In the genomic region with DNA sequence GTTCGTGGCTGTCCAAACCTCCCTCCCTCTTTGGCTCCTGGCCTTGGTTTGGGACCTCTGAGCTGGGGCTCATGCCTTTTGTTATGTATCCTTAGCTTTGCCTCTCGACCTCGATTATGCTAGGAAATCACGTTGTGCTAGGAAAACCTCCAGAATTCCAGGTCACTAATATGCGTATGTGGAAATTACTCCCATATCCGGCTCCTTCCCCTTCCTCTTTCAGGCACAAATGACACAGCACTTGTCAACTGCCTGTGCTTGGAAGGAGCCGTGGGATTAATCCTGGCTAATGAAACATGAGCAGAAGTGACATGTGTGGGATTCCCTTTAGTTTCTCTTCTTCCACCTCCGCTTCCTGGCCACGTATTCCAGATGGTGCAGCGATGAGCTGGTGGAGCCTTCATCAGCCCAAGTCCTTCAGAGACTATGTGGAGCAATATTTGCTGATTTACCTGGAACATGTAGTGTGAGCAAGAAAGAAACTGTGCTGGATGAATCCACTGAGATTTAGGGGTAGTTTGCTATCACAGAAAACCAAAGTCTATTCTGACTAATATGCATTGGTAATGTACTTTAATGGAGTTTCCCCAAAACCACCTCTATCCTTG, we compare ENCODE assay signal across 10 cellular contexts.
A peak's percentile ranks its signal among the peaks of the same experiment; 100 is the strongest.
DNase-seq lines count a peak whose midpoint lies in the region; ATAC-seq and TF ChIP-seq lines count a peak whose summit lies in the region.
"Had no signal": no experiment of that assay in that cellular context is flagged by ENCODE, and none has a peak within 500 bp of the region (broad histone marks: within the 10 kb centered on the region; RNA-seq: fewer than 3 reads in every experiment).

No MANE protein-coding gene starts in this region.

- no peaks in the 10 kb centered on the region for H3K36me3 Mint-ChIP-seq in glutamatergic neuron (ENCODE audit: unreplicated experiment)

- ATAC-seq in GM18870 (IDR thresholded peaks at IDR 0.05; ENCODE audit: unreplicated experiment) (peak; percentile 65), gastrocnemius medialis (peak; percentile 72 to 86), GM21367 (IDR thresholded peaks at IDR 0.05; ENCODE audit: unreplicated experiment) (no peak), HG03354 (IDR thresholded peaks at IDR 0.05; ENCODE audit: poor library complexity, severe bottlenecking, unreplicated experiment) (no peak)

- H3K9me3 ChIP-seq in HUES48 (ENCODE audit: control insufficient read depth, insufficient read depth, low read length): no peaks in the 10 kb centered on the region
- no peaks in the 10 kb centered on the region for H3K9me3 ChIP-seq in gastrocnemius medialis
- no peaks in the 10 kb centered on the region for H3K9me3 ChIP-seq in Karpas-422 (ENCODE audit: low read length)

- no peaks in the 10 kb centered on the region for H3K9me2 ChIP-seq in Karpas-422 (replicated peaks; ENCODE audit: insufficient read depth, low read length)

- peaks cover 4% of the 10 kb centered on the region for H3K9me3 Mint-ChIP-seq in glutamatergic neuron (ENCODE audit: unreplicated experiment)
- H3K9me3 Mint-ChIP-seq: T-helper 1 cell treated with Interleukin-12 subunit alpha and Interleukin-12 subunit beta and Interleukin-4 antibody, amounts not matched to agents 30 μg/mL and 1 μg/mL, for 36 hours had no signal

- TF ChIP-seq CTCF in glutamatergic neuron (IDR thresholded peaks at IDR 0.05; ENCODE audit: partially characterized antibody, unreplicated experiment) (no peak), gastrocnemius medialis (IDR thresholded peaks at IDR 0.05 in 4 of 5, conservative IDR thresholded peaks at IDR 0.05 in 1 of 5) (no peak)

- peak overlapping the region; percentile 81 for H3K27ac Mint-ChIP-seq in glutamatergic neuron (ENCODE audit: unreplicated experiment)
- H3K27ac Mint-ChIP-seq: T-helper 1 cell treated with Interleukin-12 subunit alpha and Interleukin-12 subunit beta and Interleukin-4 antibody, amounts not matched to agents 30 μg/mL and 1 μg/mL, for 36 hours had no signal

- peak in 1 of 2 donors; percentile 48 for TF ChIP-seq POLR2A in gastrocnemius medialis (IDR thresholded peaks at IDR 0.05)

- H3K4me1 ChIP-seq in HUES48 (ENCODE audit: control insufficient read depth, insufficient read depth, low read length): peaks cover 39% of the 10 kb centered on the region
- peaks cover 18 to 40% of the 10 kb centered on the region in 2 donors for H3K4me1 ChIP-seq in gastrocnemius medialis
- H3K4me1 ChIP-seq in Karpas-422 (ENCODE audit: low read length): peaks cover 39% of the 10 kb centered on the region

- in situ Hi-C loops in gastrocnemius medialis (cut with MboI; ENCODE audit: low sequenced_read_pairs in 4 of 4): no loop called here

- no peaks in the 10 kb centered on the region for H3K27me3 Mint-ChIP-seq in glutamatergic neuron (ENCODE audit: unreplicated experiment)

- intact Hi-C loops in gastrocnemius medialis (cut with DNase I; ENCODE audit: low total_unique reads): no loop called here

- DNase-seq in glutamatergic neuron (no peak), gastrocnemius medialis (peak; percentile 3 to 26), midbrain (lab: John Stamatoyannopoulos, UW) (no peak), Karpas-422 (no peak)
- DNase-seq: brain microvascular endothelial cell had no signal

- no peaks in the 10 kb centered on the region for H3K79me2 ChIP-seq in Karpas-422 (ENCODE audit: low read length)

- H4K20me1 ChIP-seq in Karpas-422 (ENCODE audit: insufficient read depth, low read depth, low read length): no peaks in the 10 kb centered on the region

- H3K36me3 ChIP-seq in HUES48 (ENCODE audit: control insufficient read depth, insufficient read depth, low read length): no peaks in the 10 kb centered on the region
- no peaks in the 10 kb centered on the region for H3K36me3 ChIP-seq in gastrocnemius medialis
- H3K36me3 ChIP-seq in Karpas-422 (ENCODE audit: insufficient read depth, low read length): no peaks in the 10 kb centered on the region
- H3K36me3 ChIP-seq: brain microvascular endothelial cell had no signal

- no peak overlapping the region for H2AFZ ChIP-seq in Karpas-422 (ENCODE audit: low read length)

- H3K9ac ChIP-seq in HUES48 (ENCODE audit: low read depth, low read length): peak overlapping the region; percentile 42
- H3K9ac ChIP-seq in Karpas-422 (ENCODE audit: low read length): no peak overlapping the region

- H3K4me1 Mint-ChIP-seq in glutamatergic neuron (ENCODE audit: low read depth, unreplicated experiment): peaks cover 27% of the 10 kb centered on the region

- peak overlapping the region; percentile 14; the same call in 1 of the 2 replicates for H3K4me3 ChIP-seq in HUES48 (ENCODE audit: low read depth, low read length)
- peak overlapping the region in 2 of 4 donors; percentile 4 to 26 for H3K4me3 ChIP-seq in gastrocnemius medialis
- H3K4me3 ChIP-seq in Karpas-422 (ENCODE audit: low read length): no peak overlapping the region

- H3K4me2 ChIP-seq in Karpas-422 (ENCODE audit: low read depth, low read length, poor library complexity, severe bottlenecking): no peak overlapping the region

- no peak overlapping the region for H3K4me3 Mint-ChIP-seq in glutamatergic neuron (ENCODE audit: unreplicated experiment)
- H3K4me3 Mint-ChIP-seq: T-helper 1 cell treated with Interleukin-12 subunit alpha and Interleukin-12 subunit beta and Interleukin-4 antibody, amounts not matched to agents 30 μg/mL and 1 μg/mL, for 36 hours had no signal

- no peaks in the 10 kb centered on the region for H3K27me3 ChIP-seq in HUES48 (ENCODE audit: control insufficient read depth, insufficient read depth, low read length)
- H3K27me3 ChIP-seq in gastrocnemius medialis: no peaks in the 10 kb centered on the region
- H3K27me3 ChIP-seq in Karpas-422 (ENCODE audit: low read length): no peaks in the 10 kb centered on the region
- H3K27me3 ChIP-seq: brain microvascular endothelial cell had no signal

- peak overlapping the region; percentile 84 for H3K27ac ChIP-seq in HUES48 (ENCODE audit: low read depth, low read length)
- peak overlapping the region; percentile 27 to 76 (median 68) for H3K27ac ChIP-seq in gastrocnemius medialis
- no peak overlapping the region for H3K27ac ChIP-seq in Karpas-422 (ENCODE audit: low read length)
- H3K27ac ChIP-seq: brain microvascular endothelial cell had no signal

Comparison
In these comparisons a context has a peak if more than half of its experiments do, and no peak if none do; other contexts are left out.
1. ATAC-seq: peak in GM18870 (single experiment) and gastrocnemius medialis (2 of 2); none in GM21367 (single experiment) and HG03354 (single experiment).
2. DNase-seq: peak in gastrocnemius medialis (2 of 2); none in glutamatergic neuron (single experiment), midbrain (single experiment) and Karpas-422 (single experiment).